In the genomic region with DNA sequence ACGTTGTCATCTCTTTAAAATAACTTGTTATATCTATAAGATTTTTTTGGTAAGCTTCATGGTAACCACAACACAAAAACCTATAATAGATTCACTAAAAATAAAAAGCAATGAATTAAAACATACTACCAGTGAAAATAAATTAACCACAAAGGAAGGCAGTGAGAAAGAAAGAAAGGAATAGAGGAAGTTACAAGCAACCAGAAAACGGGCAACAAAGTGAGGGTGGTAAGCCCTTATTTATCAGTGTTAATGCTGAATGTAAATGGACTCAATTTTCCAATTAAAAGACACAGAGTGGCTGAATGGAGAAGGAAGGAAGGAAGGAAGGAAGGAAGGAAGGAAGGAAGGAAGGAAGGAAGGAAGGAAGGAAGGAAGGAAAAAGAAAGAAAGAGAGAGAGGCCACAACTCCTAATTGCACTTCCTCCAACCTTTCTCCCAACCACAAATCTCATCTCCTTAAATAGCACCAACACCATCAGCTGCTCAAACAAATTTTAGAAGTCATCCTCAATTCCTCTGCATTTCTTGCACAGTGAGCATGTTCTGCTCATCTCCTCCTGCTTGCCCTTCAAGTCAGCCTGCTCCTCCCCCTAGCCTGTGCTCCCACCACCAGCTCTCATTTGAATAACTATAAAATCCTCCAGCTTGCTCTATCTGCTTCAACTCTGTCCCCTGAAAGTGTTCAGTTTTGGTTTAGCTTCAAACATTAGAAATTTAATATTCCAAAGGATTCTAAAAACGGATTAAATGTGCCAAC, we compare ENCODE assay signal across 20 cellular contexts. TPM values are rescaled to one million over a fixed set of nuclear protein-coding genes. Genes with fewer than 3 reads are reported as not detected.
"Had no signal": no experiment of that assay in that cellular context is flagged by ENCODE, and none has a peak within 500 bp of the region (broad histone marks: within the 10 kb centered on the region; RNA-seq: fewer than 3 reads in every experiment).

No MANE protein-coding gene starts in this region.

- H3K9me3 Mint-ChIP-seq: neural crest cell had no signal

- H3K27me3 ChIP-seq: brain microvascular endothelial cell, colonic mucosa, foreskin keratinocyte, heart left ventricle, spleen, upper lobe of right lung had no signal

- H3K4me3 ChIP-seq: colonic mucosa, heart left ventricle, spleen, upper lobe of right lung had no signal

- ATAC-seq: activated T-cell treated with anti-CD3 and anti-CD28 coated beads, Interleukin-2, amount 50 U/mL, for 72 hours; foreskin keratinocyte; heart left ventricle; left ventricle myocardium superior; upper lobe of right lung had no signal

- H3K36me3 ChIP-seq: brain microvascular endothelial cell, colonic mucosa, heart left ventricle, spleen, upper lobe of right lung had no signal

- H3K9me3 ChIP-seq: colonic mucosa, upper lobe of right lung had no signal

- H3K4me1 Mint-ChIP-seq: immature natural killer cell, neural crest cell had no signal

- H3K4me3 Mint-ChIP-seq: activated T-cell treated with anti-CD3 and anti-CD28 coated beads, Interleukin-2, amount 50 U/mL, for 72 hours; immature natural killer cell; neural crest cell had no signal

- DNase-seq: activated CD4-positive, CD25-positive, alpha-beta regulatory T cell treated with anti-CD3 and anti-CD28 coated beads, Interleukin-2, amount 50 U/mL, for 72 hours; activated CD8-positive, alpha-beta memory T cell treated with anti-CD3 and anti-CD28 coated beads for 24 hours; activated effector memory CD4-positive, alpha-beta T cell treated with anti-CD3 and anti-CD28 coated beads, Interleukin-2, amount 50 U/mL, for 16 hours; activated naive CD4-positive, alpha-beta T cell treated with anti-CD3 and anti-CD28 coated beads, Interleukin-2, amount 50 U/mL, for 16 hours; activated T-cell treated with anti-CD3 and anti-CD28 coated beads, Interleukin-2, amount 50 U/mL, for 72 hours; aorta; brain microvascular endothelial cell; central memory CD4-positive, alpha-beta T cell; colonic mucosa; foreskin keratinocyte; heart left ventricle; immature natural killer cell; left ventricle myocardium superior; retina; spleen; stimulated activated CD4-positive, alpha-beta T cell treated with anti-CD3 and anti-CD28 coated beads, Interleukin-4, amount 100 ng/mL, for 4 hours; stimulated activated naive CD4-positive, alpha-beta T cell; T1000; upper lobe of right lung had no signal

- H3K27ac ChIP-seq: brain microvascular endothelial cell, colonic mucosa, foreskin keratinocyte, heart left ventricle, spleen, upper lobe of right lung had no signal

- H3K27ac Mint-ChIP-seq: activated T-cell treated with anti-CD3 and anti-CD28 coated beads, Interleukin-2, amount 50 U/mL, for 72 hours; immature natural killer cell had no signal

- H3K36me3 Mint-ChIP-seq: immature natural killer cell had no signal

RNA-seq across cellular contexts. Expression of a gene that starts 48.6 kb away (rescaled TPM):
- polyA plus RNA-seq: immature natural killer cell had no signal
